In the genomic region with DNA sequence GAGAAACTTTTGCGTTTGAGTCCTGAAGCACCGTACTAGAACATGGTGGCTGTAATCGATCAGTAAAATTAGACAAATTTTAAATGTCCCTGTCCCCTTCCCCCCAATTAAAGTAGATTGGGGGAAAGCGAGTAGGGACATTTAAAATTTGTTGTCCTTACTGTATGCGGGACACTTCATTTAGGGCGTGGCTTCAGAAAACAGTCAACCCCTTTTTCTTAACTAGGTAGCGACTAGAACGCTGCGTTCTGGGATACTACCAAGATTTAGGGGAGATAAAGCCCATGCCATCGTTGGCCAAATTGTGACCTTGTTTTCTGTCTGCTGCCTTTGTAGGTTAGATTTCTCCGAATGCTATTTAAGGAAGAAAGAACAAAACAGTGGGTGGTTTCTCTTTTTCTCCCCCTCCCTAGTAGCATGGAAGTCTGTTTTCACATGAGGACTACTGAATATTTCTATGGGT, we compare ENCODE assay signal across 8 cellular contexts. TPM values are rescaled to one million over a fixed set of nuclear protein-coding genes. Genes with fewer than 3 reads are reported as not detected.
DNase-seq lines count a peak whose midpoint lies in the region; ATAC-seq and TF ChIP-seq lines count a peak whose summit lies in the region.

No MANE protein-coding gene starts in this region.

- peak overlapping the region; percentile 94 for H3K4me3 Mint-ChIP-seq in activated T-cell treated with anti-CD3 and anti-CD28 coated beads, Interleukin-2, amount 50 U/mL, for 4 hours

- H3K36me3 Mint-ChIP-seq in activated T-cell treated with anti-CD3 and anti-CD28 coated beads, Interleukin-2, amount 50 U/mL, for 4 hours (ENCODE audit: insufficient read depth): peaks cover 18% of the 10 kb centered on the region

- 1 to 2% methylated on average over 11 of the region's 11 CpGs for WGBS in esophagus, 2 donors

- no peaks in the 10 kb centered on the region for H3K9me3 Mint-ChIP-seq in activated T-cell treated with anti-CD3 and anti-CD28 coated beads, Interleukin-2, amount 50 U/mL, for 4 hours

- H3K36me3 ChIP-seq in esophagus (ENCODE audit: control insufficient read depth in 2 of 2, insufficient read depth in 2 of 2, low read length in 1 of 2): no peaks in the 10 kb centered on the region

- H3K4me1 Mint-ChIP-seq in activated T-cell treated with anti-CD3 and anti-CD28 coated beads, Interleukin-2, amount 50 U/mL, for 4 hours (ENCODE audit: low read depth): peaks cover 31% of the 10 kb centered on the region

- H3K27me3 ChIP-seq in esophagus (ENCODE audit: control insufficient read depth in 1 of 2, insufficient read depth in 2 of 2, low read length in 2 of 2): no peaks in the 10 kb centered on the region

- no peaks in the 10 kb centered on the region for H3K4me1 ChIP-seq in esophagus (ENCODE audit: control insufficient read depth in 2 of 2, insufficient read depth in 2 of 2, low read length in 1 of 2)

- H3K4me3 ChIP-seq in esophagus (ENCODE audit: low read depth in 1 of 2, low read length in 2 of 2): peak overlapping the region; percentile 64 to 77

- DNase-seq in activated T-cell treated with anti-CD3 and anti-CD28 coated beads, Interleukin-2, amount 50 U/mL, for 4 hours: no peak
- no peak for DNase-seq in activated T-cell treated with anti-CD3 and anti-CD28 coated beads, Interleukin-2, amount 50 U/mL, for 48 hours
- DNase-seq in SK-MEL-5 (ENCODE audit: low read depth, low spot score): peak; percentile 53
- peak; percentile 34 for DNase-seq in renal cortical epithelial cell (ENCODE audit: low read depth)
- DNase-seq in mesenteric fat pad (ENCODE audit: low spot score): no peak

- H3K27ac ChIP-seq in esophagus (ENCODE audit: low read depth in 2 of 2, low read length in 1 of 2): no peak overlapping the region

- no peak for ATAC-seq in activated T-cell treated with anti-CD3 and anti-CD28 coated beads, Interleukin-2, amount 50 U/mL, for 4 hours
- ATAC-seq in GM18505 (IDR thresholded peaks at IDR 0.05; ENCODE audit: unreplicated experiment): no peak
- no peak for ATAC-seq in GM21786 (IDR thresholded peaks at IDR 0.05; ENCODE audit: unreplicated experiment)

- in situ Hi-C loops in SK-MEL-5 (cut with HindIII; ENCODE audit: low pct_unique_long_range_greater_than_20kb, low sequenced_read_pairs): no loop called here

- no peaks in the 10 kb centered on the region for H3K9me3 ChIP-seq in esophagus (ENCODE audit: control insufficient read depth in 2 of 2, insufficient read depth in 1 of 2, low read depth in 1 of 2, low read length in 1 of 2)

- no peak for TF ChIP-seq POLR2A in GM18505 (IDR thresholded peaks at IDR 0.05; ENCODE audit: borderline replicate concordance, extremely low read depth, insufficient read depth, insufficient read length)

- H3K27me3 Mint-ChIP-seq in activated T-cell treated with anti-CD3 and anti-CD28 coated beads, Interleukin-2, amount 50 U/mL, for 4 hours (ENCODE audit: low read depth): no peaks in the 10 kb centered on the region

RNA-seq across cellular contexts. Expression of gene CKS2, which starts 1.2 kb away (rescaled TPM):
- total RNA-seq in activated T-cell treated with anti-CD3 and anti-CD28 coated beads, Interleukin-2, amount 50 U/mL, for 4 hours: 100 to 1,000 TPM; 121 to 140 (median 139) TPM
- 404 and 447 TPM in 2 replicates for total RNA-seq in SK-MEL-5 (2014; rRNA removed; shearing (Covaris generic))
- 223 and 237 TPM in 2 replicates for polyA plus RNA-seq in SK-MEL-5 (2015; cell fraction: cytosol; rRNA removed)
- polyA plus RNA-seq in SK-MEL-5 (2015; cell fraction: nucleus; rRNA removed): 92.1 and 115 TPM in 2 replicates
- 10 to 100 TPM; 74.8 to 81.6 TPM for polyA plus RNA-seq in esophagus
- 69.7 and 208 TPM in 2 replicates for total RNA-seq in renal cortical epithelial cell
- total RNA-seq in mesenteric fat pad: 6.5 TPM

RNA-seq across cellular contexts. Expression of gene SECISBP2, which starts 6.1 kb away (rescaled TPM):
- total RNA-seq in activated T-cell treated with anti-CD3 and anti-CD28 coated beads, Interleukin-2, amount 50 U/mL, for 4 hours: 10 to 100 TPM; 34.7 to 36.3 (median 35.1) TPM
- total RNA-seq in SK-MEL-5 (2014; rRNA removed; shearing (Covaris generic)): 44.9 and 50.7 TPM in 2 replicates
- polyA plus RNA-seq in SK-MEL-5 (2015; cell fraction: cytosol; rRNA removed): 33.4 and 46.9 TPM in 2 replicates
- 129 and 130 TPM in 2 replicates for polyA plus RNA-seq in SK-MEL-5 (2015; cell fraction: nucleus; rRNA removed)
- 10 to 100 TPM; 14.0 to 16.0 TPM for polyA plus RNA-seq in esophagus
- 23.8 and 41.0 TPM in 2 replicates for total RNA-seq in renal cortical epithelial cell
- 37.7 TPM for total RNA-seq in mesenteric fat pad

Comparison
In these comparisons a context has a peak if more than half of its experiments do, and no peak if none do; other contexts are left out.
1. DNase-seq: peak in SK-MEL-5 (single experiment) and renal cortical epithelial cell (single experiment); none in activated T-cell treated with anti-CD3 and anti-CD28 coated beads, Interleukin-2, amount 50 U/mL, for 4 hours (single experiment), activated T-cell treated with anti-CD3 and anti-CD28 coated beads, Interleukin-2, amount 50 U/mL, for 48 hours (0 of 2) and mesenteric fat pad (single experiment).